ENCODE assay signal across 1 cellular context in genomic region chr2:135532581-135532980, GRCh38.
TF ChIP-seq lines count a peak whose summit lies in the region.

No MANE protein-coding gene starts in this region.

TF ChIP-seq in GM23338, 12 proteins besides CTCF, POLR2A, EP300 and RAD21 (continued from another document):
- TF ChIP-seq ZNF462 (CRISPR knock-in tag; IDR thresholded peaks at IDR 0.05), result no peak
- no peak for TF ChIP-seq EZH2 (IDR thresholded peaks at IDR 0.05; ENCODE audit: low read depth, unreplicated experiment)
- TF ChIP-seq ETS1 (IDR thresholded peaks at IDR 0.05), result no peak
